Comparison of ENCODE assay signal across 19 cellular contexts in genomic region chr7:82674319-82674718, GRCh38.
DNase-seq lines count a peak whose midpoint lies in the region; ATAC-seq and TF ChIP-seq lines count a peak whose summit lies in the region.
"Had no signal": no experiment of that assay in that cellular context is flagged by ENCODE, and none has a peak within 500 bp of the region (broad histone marks: within the 10 kb centered on the region; RNA-seq: fewer than 3 reads in every experiment).

No MANE protein-coding gene starts in this region.

- DNase-seq in DND-41 (no peak), ELR (ENCODE audit: low read depth) (peak; percentile 10), amniotic epithelial cell (ENCODE audit: low read depth) (peak; percentile 60), fibroblast of pulmonary artery (ENCODE audit: low read depth) (peak; percentile 53), prostate gland (ENCODE audit: low spot score) (no peak), G401 (ENCODE audit: low spot score) (no peak)
- DNase-seq in stimulated activated CD4-positive, alpha-beta T cell treated with anti-CD3 and anti-CD28 coated beads, Interleukin-2, amount 100 ng/mL, for 48 hours = no peak
- DNase-seq: AML-193; CD4-positive, alpha-beta T cell; H9; HFFc6; KG1; MM.1S; NCI-H526 treated with DMSO at 0.1 percent for 48 hours; PC-9; Right ventricle myocardium superior had no signal

- in situ Hi-C loops in G401 (cut with HindIII; ENCODE audit: low sequenced_read_pairs) = no loop called here

- H4K20me1 ChIP-seq in DND-41 (ENCODE audit: insufficient read depth, low read length) = no peaks in the 10 kb centered on the region
- H4K20me1 ChIP-seq: BLaER1 treated with 17β-estradiol and CSF1 and Interleukin-3, amounts not matched to agents 10 nM and 100 nM had no signal

- H3K27ac ChIP-seq in DND-41 (ENCODE audit: low read length) = no peak overlapping the region
- H3K27ac ChIP-seq in prostate gland = no peak overlapping the region
- H3K27ac ChIP-seq: BLaER1 treated with 17β-estradiol and CSF1 and Interleukin-3, amounts not matched to agents 10 nM and 100 nM; PC-9 had no signal

- peak overlapping the region; percentile 8; the same call in 1 of the 2 replicates for H2AFZ ChIP-seq in DND-41 (ENCODE audit: low read depth, low read length)
- H2AFZ ChIP-seq: GM23338, PC-9 had no signal

- intact Hi-C loops in prostate gland (cut with DNase I) = no loop called here

- TF ChIP-seq CTCF in DND-41 (IDR thresholded peaks at IDR 0.05; ENCODE audit: borderline replicate concordance, extremely low read depth, low read length, poor library complexity, severe bottlenecking) (no peak), fibroblast of pulmonary artery (IDR thresholded peaks at IDR 0.05; ENCODE audit: low read length, missing control alignments) (no peak), prostate gland (IDR thresholded peaks at IDR 0.05) (no peak)

- H3K4me3 ChIP-seq in DND-41 (ENCODE audit: low read depth in 1 of 2, low read length in 2 of 2) (no peak overlapping the region), fibroblast of pulmonary artery (replicated peaks; ENCODE audit: low read depth, low read length) (no peak overlapping the region), prostate gland (no peak overlapping the region)
- H3K4me3 ChIP-seq: BLaER1 treated with 17β-estradiol and CSF1 and Interleukin-3, amounts not matched to agents 10 nM and 100 nM; GM23338; PC-9 had no signal

- TF ChIP-seq POLR2A in prostate gland (IDR thresholded peaks at IDR 0.05) = no peak

- 81% methylated on average over 1 of the region's 1 CpG for whole genome bisulfite sequencing in prostate gland

- no peaks in the 10 kb centered on the region for H3K79me2 ChIP-seq in DND-41 (ENCODE audit: insufficient read depth, low read length)

- H3K4me2 ChIP-seq in DND-41 (ENCODE audit: insufficient read depth, low read length) = no peak overlapping the region
- H3K4me2 ChIP-seq: BLaER1 treated with 17β-estradiol and CSF1 and Interleukin-3, amounts not matched to agents 10 nM and 100 nM; GM23338; PC-9 had no signal

- H3K27me3 ChIP-seq in DND-41 (ENCODE audit: insufficient read depth, low read length, poor library complexity) (no peaks in the 10 kb centered on the region), prostate gland (replicated peaks; ENCODE audit: insufficient read depth) (no peaks in the 10 kb centered on the region)
- H3K27me3 ChIP-seq: BLaER1 treated with 17β-estradiol and CSF1 and Interleukin-3, amounts not matched to agents 10 nM and 100 nM had no signal

- H3K4me1 ChIP-seq in DND-41 (ENCODE audit: insufficient read depth, low read length) (peaks cover 33% of the 10 kb centered on the region), prostate gland (replicated peaks) (no peaks in the 10 kb centered on the region)

- no peak overlapping the region for H3K9ac ChIP-seq in DND-41 (ENCODE audit: low read depth, low read length)
- H3K9ac ChIP-seq: BLaER1 treated with 17β-estradiol and CSF1 and Interleukin-3, amounts not matched to agents 10 nM and 100 nM had no signal

- H3K36me3 ChIP-seq in DND-41 (ENCODE audit: insufficient read depth, low read length) = no peaks in the 10 kb centered on the region
- H3K36me3 ChIP-seq in prostate gland = no peaks in the 10 kb centered on the region
- H3K36me3 ChIP-seq: BLaER1 treated with 17β-estradiol and CSF1 and Interleukin-3, amounts not matched to agents 10 nM and 100 nM had no signal

- ATAC-seq in DND-41 (ENCODE audit: insufficient read depth, low read depth) = no peak
- ATAC-seq in GM18909 (IDR thresholded peaks at IDR 0.05; ENCODE audit: poor library complexity, unreplicated experiment) = no peak
- ATAC-seq: GM23338 had no signal

- H3K9me3 ChIP-seq in DND-41 (ENCODE audit: insufficient read depth, low read length, severe bottlenecking) = no peaks in the 10 kb centered on the region
- no peaks in the 10 kb centered on the region for H3K9me3 ChIP-seq in prostate gland
- H3K9me3 ChIP-seq: BLaER1 treated with 17β-estradiol and CSF1 and Interleukin-3, amounts not matched to agents 10 nM and 100 nM had no signal

Comparison
In these comparisons a context has a peak if more than half of its experiments do, and no peak if none do; other contexts are left out.
1. DNase-seq: peak in ELR (single experiment), amniotic epithelial cell (single experiment) and fibroblast of pulmonary artery (single experiment); none in DND-41 (single experiment), stimulated activated CD4-positive, alpha-beta T cell treated with anti-CD3 and anti-CD28 coated beads, Interleukin-2, amount 100 ng/mL, for 48 hours (0 of 2), prostate gland (single experiment) and G401 (single experiment).